8 cellular contexts compared by ENCODE assay signal in genomic region chr17:43125133-43125966, GRCh38. TPM values are rescaled to one million over a fixed set of nuclear protein-coding genes. Genes with fewer than 3 reads are reported as not detected.
A peak's percentile ranks its signal among the peaks of the same experiment; 100 is the strongest.
DNase-seq lines count a peak whose midpoint lies in the region; ATAC-seq, FAIRE-seq and TF ChIP-seq lines count a peak whose summit lies in the region.

Gene BRCA1 (minus strand): TSS chr17:43125364. CDS start chr17:43124096, 1,268 bp downstream.

- peaks cover 75% of the 10 kb centered on the region for H3K79me2 ChIP-seq in OCI-LY7 (ENCODE audit: insufficient read depth, low read depth, low read length)

- CTCF ChIA-PET in OCI-LY7 (lab: Charles Lee; ENCODE audit: unreplicated experiment), result no interaction called here

- peak; percentile 78 for ATAC-seq in GM21526 (IDR thresholded peaks at IDR 0.05; ENCODE audit: low FRiP score, unreplicated experiment)

- no peaks in the 10 kb centered on the region for H3K9me3 ChIP-seq in OCI-LY7 (ENCODE audit: low read length)
- no peaks in the 10 kb centered on the region for H3K9me3 ChIP-seq in mononuclear cell (ENCODE audit: low read depth, low read length)

- H3K4me1 ChIP-seq in OCI-LY7 (ENCODE audit: insufficient read depth, low read length, poor library complexity, severe bottlenecking) (peaks cover 44% of the 10 kb centered on the region), mononuclear cell (ENCODE audit: insufficient read depth, low read length) (peaks cover 35% of the 10 kb centered on the region)

- no peaks in the 10 kb centered on the region for H3K27me3 ChIP-seq in mononuclear cell (ENCODE audit: insufficient read depth, low read length)

- TF ChIP-seq CTCF in D721Med (IDR thresholded peaks at IDR 0.05; ENCODE audit: insufficient read depth, missing control alignments) (no peak), OCI-LY7 (conservative IDR thresholded peaks at IDR 0.05; ENCODE audit: low read length) (no peak), epithelial cell of esophagus (IDR thresholded peaks at IDR 0.05; ENCODE audit: insufficient read depth, low read depth, low read length, missing control alignments) (no peak)

- peak; percentile 80 for FAIRE-seq in D721Med (lab: Jason Lieb, UNC)

- POLR2A ChIA-PET in OCI-LY7 (lab: Charles Lee), result interaction anchor here (0.8 to 1.2 kb wide), 4 partner anchors 10 to 190 kb away, joined by 3 to 5 read pairs (median 4); no protein-coding TSS in a partner anchor

- no peaks in the 10 kb centered on the region for H3K9me2 ChIP-seq in OCI-LY7 (ENCODE audit: insufficient read depth, low read length)

- peak within 1 kb of the TSS; percentile 59; the same call in 1 of the 2 replicates for H2AFZ ChIP-seq in OCI-LY7 (ENCODE audit: low read length)

- peak within 1 kb of the TSS; percentile 91 for H3K27ac ChIP-seq in OCI-LY7 (ENCODE audit: low read depth, low read length, poor library complexity, severe bottlenecking)

- H3K36me3 ChIP-seq in OCI-LY7 (ENCODE audit: insufficient read depth, low read length), result peaks cover 54% of the 10 kb centered on the region

- peak; percentile 87 for DNase-seq in D721Med (ENCODE audit: insufficient read length, low spot score)
- DNase-seq in HuH-7.5 (ENCODE audit: low spot score), result peak; percentile 98
- peak; percentile 100 for DNase-seq in OCI-LY7 (ENCODE audit: low spot score)
- DNase-seq in activated T-cell treated with anti-CD3 and anti-CD28 coated beads for 1 hour (ENCODE audit: low read depth), result peak; percentile 90
- peak; percentile 100 for DNase-seq in epithelial cell of esophagus (ENCODE audit: low read depth)
- DNase-seq in stimulated activated CD8-positive, alpha-beta memory T cell treated with anti-CD3 and anti-CD28 coated beads, Interleukin-4, amount 100 ng/mL, for 1 hour (ENCODE audit: low read depth in 2 of 2, low spot score in 1 of 2), result peak; percentile 87 to 89

- no TSS peak for BruUV-seq in OCI-LY7 (replicated peaks; lab: Mats Ljungman, UMichigan)

- H3K4me3 ChIP-seq in OCI-LY7 (ENCODE audit: low read depth, low read length, poor library complexity, severe bottlenecking), result peak within 1 kb of the TSS; percentile 88
- H3K4me3 ChIP-seq in epithelial cell of esophagus (ENCODE audit: low read length), result peak within 1 kb of the TSS; percentile 91
- H3K4me3 ChIP-seq in mononuclear cell (ENCODE audit: low read length), result peak within 1 kb of the TSS; percentile 95

- H4K20me1 ChIP-seq in OCI-LY7 (ENCODE audit: insufficient read depth, low read length), result no peaks in the 10 kb centered on the region

- peak within 1 kb of the TSS; percentile 90 for H3K4me2 ChIP-seq in OCI-LY7 (ENCODE audit: low read length)

- intact Hi-C loops in OCI-LY7 (cut with micrococcal nuclease; ENCODE audit: unreplicated experiment), result loop anchor here (1.0 kb wide), 2 partner anchors 34 to 45 kb away; no protein-coding TSS in a partner anchor

RNA-seq across cellular contexts. Expression of gene BRCA1, which starts in this region (rescaled TPM):
- 112 and 134 TPM in 2 replicates for total RNA-seq in OCI-LY7 (2014; rRNA removed; shearing (Covaris generic))
- total RNA-seq in OCI-LY7 (2022) (130 and 135 TPM in 2 replicates), mononuclear cell (3.4 TPM)

Comparison
In these comparisons a context has a peak if more than half of its experiments do, and no peak if none do; other contexts are left out.
1. Peak in every context shown above with its lines: DNase-seq, ATAC-seq, H3K4me3 ChIP-seq and H3K27ac ChIP-seq.
2. RNA of gene BRCA1 (total RNA-seq): 112 to 135 TPM in OCI-LY7; 3.4 TPM in mononuclear cell (single experiment); every median in the first group is over 10 times any median in the second.